ENCODE assay signal across 8 cellular contexts in the genomic region with DNA sequence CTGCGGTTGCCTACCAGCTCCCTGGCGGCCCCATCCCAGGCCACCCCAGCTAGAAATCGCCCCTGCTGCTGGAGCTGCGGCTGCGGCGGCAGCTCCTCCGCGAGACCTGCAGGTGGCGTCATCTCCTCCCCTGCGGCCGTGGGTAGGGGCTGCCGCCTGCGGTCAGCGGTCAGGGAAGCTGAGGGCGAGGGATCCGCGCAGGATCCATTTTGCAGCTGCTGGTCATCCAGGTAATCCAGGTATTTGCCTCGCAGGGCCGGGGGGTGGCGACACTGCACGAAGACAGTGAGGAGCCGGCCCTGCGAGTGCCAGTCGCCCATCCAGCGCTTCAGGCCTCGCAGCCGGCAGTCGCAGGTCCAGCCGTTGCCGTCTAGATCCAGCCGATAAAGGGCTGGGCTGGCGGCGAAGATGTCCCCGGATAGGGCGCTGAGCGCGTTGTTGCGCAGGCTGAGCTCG. TPM values are rescaled to one million over a fixed set of nuclear protein-coding genes. Genes with fewer than 3 reads are reported as not detected.
DNase-seq lines count a peak whose midpoint lies in the region; ATAC-seq lines count a peak whose summit lies in the region.

No MANE protein-coding gene starts in this region.

- H3K27ac Mint-ChIP-seq in activated T-helper 1 cell treated with anti-CD3 and anti-CD28 coated beads, Interleukin-12 subunit alpha, Interleukin-12 subunit beta, Interleukin-2, Interleukin-4 antibody, amounts not matched to agents 30 ng/mL and 10 ng/mL and 1 ng/mL, durations not matched to agents 14 hours and 24 hours and 36 hours = no peak overlapping the region

- H3K36me3 Mint-ChIP-seq in activated T-helper 1 cell treated with anti-CD3 and anti-CD28 coated beads, Interleukin-12 subunit alpha, Interleukin-12 subunit beta, Interleukin-2, Interleukin-4 antibody, amounts not matched to agents 30 ng/mL and 10 ng/mL and 1 ng/mL, durations not matched to agents 14 hours and 24 hours and 36 hours (ENCODE audit: low read depth) = no peaks in the 10 kb centered on the region

- intact Hi-C loops in activated T-helper 1 cell treated with anti-CD3 and anti-CD28 coated beads, Interleukin-12 subunit alpha, Interleukin-12 subunit beta, Interleukin-2, Interleukin-4 antibody, amounts not matched to agents 30 ng/mL and 10 ng/mL and 1 ng/mL, durations not matched to agents 14 hours and 24 hours and 36 hours (cut with micrococcal nuclease) = loop anchor here (1.0 to 10.0 kb wide), 5 partner anchors 34 to 1752 kb away; partner anchors contain the start of gene HOXA13

- H3K4me3 ChIP-seq in skin epidermis = peak overlapping the region; percentile 23 to 55 (median 42)

- peaks cover 55% of the 10 kb centered on the region for H3K27me3 Mint-ChIP-seq in activated T-helper 1 cell treated with anti-CD3 and anti-CD28 coated beads, Interleukin-12 subunit alpha, Interleukin-12 subunit beta, Interleukin-2, Interleukin-4 antibody, amounts not matched to agents 30 ng/mL and 10 ng/mL and 1 ng/mL, durations not matched to agents 14 hours and 24 hours and 36 hours (ENCODE audit: insufficient read depth)

- DNase-seq in activated CD4-positive, alpha-beta T cell treated with anti-CD3 and anti-CD28 coated beads for 48 hours = peak; percentile 39
- no peak for DNase-seq in activated CD4-positive, alpha-beta T cell treated with anti-CD3 and anti-CD28 coated beads for 1 hour
- DNase-seq in NCI-H226 (peak; percentile 25), cerebellar cortex (ENCODE audit: low spot score) (peak; percentile 24), iris pigment epithelial cell (ENCODE audit: low read depth) (peak; percentile 32)
- DNase-seq in activated T-helper 1 cell treated with anti-CD3 and anti-CD28 coated beads, Interleukin-12 subunit alpha, Interleukin-12 subunit beta, Interleukin-2, Interleukin-4 antibody, amounts not matched to agents 30 ng/mL and 10 ng/mL and 1 ng/mL, durations not matched to agents 14 hours and 24 hours and 36 hours (ENCODE audit: low spot score) = no peak

- peak overlapping the region in 7 of 21 experiments; percentile 4 to 72 (median 56) for H3K27ac ChIP-seq in skin epidermis

- H3K4me1 Mint-ChIP-seq in activated T-helper 1 cell treated with anti-CD3 and anti-CD28 coated beads, Interleukin-12 subunit alpha, Interleukin-12 subunit beta, Interleukin-2, Interleukin-4 antibody, amounts not matched to agents 30 ng/mL and 10 ng/mL and 1 ng/mL, durations not matched to agents 14 hours and 24 hours and 36 hours (ENCODE audit: low read depth) = no peaks in the 10 kb centered on the region

- no peak overlapping the region for H3K4me3 Mint-ChIP-seq in activated T-helper 1 cell treated with anti-CD3 and anti-CD28 coated beads, Interleukin-12 subunit alpha, Interleukin-12 subunit beta, Interleukin-2, Interleukin-4 antibody, amounts not matched to agents 30 ng/mL and 10 ng/mL and 1 ng/mL, durations not matched to agents 14 hours and 24 hours and 36 hours

- no peaks in the 10 kb centered on the region for H3K9me3 Mint-ChIP-seq in activated T-helper 1 cell treated with anti-CD3 and anti-CD28 coated beads, Interleukin-12 subunit alpha, Interleukin-12 subunit beta, Interleukin-2, Interleukin-4 antibody, amounts not matched to agents 30 ng/mL and 10 ng/mL and 1 ng/mL, durations not matched to agents 14 hours and 24 hours and 36 hours

- ATAC-seq in HG03135 (IDR thresholded peaks at IDR 0.05; ENCODE audit: unreplicated experiment) = no peak

RNA-seq across cellular contexts. Expression of gene TRIL, which starts 1.5 kb away (rescaled TPM):
- 0.39 and 0.41 TPM in 2 replicates for total RNA-seq in activated T-helper 1 cell treated with anti-CD3 and anti-CD28 coated beads, Interleukin-12 subunit alpha, Interleukin-12 subunit beta, Interleukin-2, Interleukin-4 antibody, amounts not matched to agents 30 ng/mL and 10 ng/mL and 1 ng/mL, durations not matched to agents 14 hours and 24 hours and 36 hours

Comparison
In these comparisons a context has a peak if more than half of its experiments do, and no peak if none do; other contexts are left out.
1. DNase-seq: peak in activated CD4-positive, alpha-beta T cell treated with anti-CD3 and anti-CD28 coated beads for 48 hours (single experiment), NCI-H226 (single experiment), cerebellar cortex (single experiment) and iris pigment epithelial cell (single experiment); none in activated CD4-positive, alpha-beta T cell treated with anti-CD3 and anti-CD28 coated beads for 1 hour (single experiment) and activated T-helper 1 cell treated with anti-CD3 and anti-CD28 coated beads, Interleukin-12 subunit alpha, Interleukin-12 subunit beta, Interleukin-2, Interleukin-4 antibody, amounts not matched to agents 30 ng/mL and 10 ng/mL and 1 ng/mL, durations not matched to agents 14 hours and 24 hours and 36 hours (single experiment).